8 cellular contexts compared by ENCODE assay signal in genomic region chr2:64143154-64144056, GRCh38. TPM values are rescaled to one million over a fixed set of nuclear protein-coding genes. Genes with fewer than 3 reads are reported as not detected.
DNase-seq lines count a peak whose midpoint lies in the region; ATAC-seq lines count a peak whose summit lies in the region.

No MANE protein-coding gene starts in this region.

- peak overlapping the region; percentile 95 for H3K4me3 Mint-ChIP-seq in T-helper 2 cell treated with Interferon-gamma antibody and Interleukin-4, amounts not matched to agents 5 μg/mL and 100 μg/mL, for 36 hours

- H2AFZ ChIP-seq in GM23248: peak overlapping the region; percentile 99

- H3K4me1 ChIP-seq in GM23248 (ENCODE audit: insufficient read depth): peaks cover 27% of the 10 kb centered on the region

- no peaks in the 10 kb centered on the region for H3K27me3 ChIP-seq in GM23248 (replicated peaks; ENCODE audit: insufficient read depth)

- WGBS in GM23248 (ENCODE audit: low coverage in 1 of 2, low lambda C conversion rate in 2 of 2, missing lambda C conversion rate in 2 of 2), 2 experiments: 1% methylated on average over 45 to 56 of the region's 69 CpGs

- peak overlapping the region; percentile 82 for H3K9ac ChIP-seq in GM23248

- peaks cover 15% of the 10 kb centered on the region for H3K36me3 Mint-ChIP-seq in T-helper 2 cell treated with Interferon-gamma antibody and Interleukin-4, amounts not matched to agents 5 μg/mL and 100 μg/mL, for 36 hours (ENCODE audit: low read depth)

- no peaks in the 10 kb centered on the region for H3K36me3 ChIP-seq in GM23248 (ENCODE audit: low read depth)

- peak; percentile 70 for DNase-seq in GM23248
- peak; percentile 30 for DNase-seq in LHCN-M2 (ENCODE audit: low read depth)
- peak; percentile 42 for DNase-seq in T-helper 2 cell treated with Interferon-gamma antibody and Interleukin-4, amounts not matched to agents 5 μg/mL and 100 μg/mL, for 36 hours (ENCODE audit: low spot score)
- DNase-seq in left lobe of liver (ENCODE audit: low spot score): no peak
- DNase-seq in stimulated activated CD8-positive, alpha-beta memory T cell treated with anti-CD3 and anti-CD28 coated beads, Interleukin-2, amount 100 ng/mL, for 48 hours (ENCODE audit: low read depth in 2 of 2): peak; percentile 7 to 17
- no peak for DNase-seq in SHP77 treated with DMSO at 0.1 percent for 48 hours (lab: John Stamatoyannopoulos, UW)

- ATAC-seq in left lobe of liver: peak; percentile 59

- H3K9me3 Mint-ChIP-seq in T-helper 2 cell treated with Interferon-gamma antibody and Interleukin-4, amounts not matched to agents 5 μg/mL and 100 μg/mL, for 36 hours: no peaks in the 10 kb centered on the region

- peak overlapping the region; percentile 94 for H3K27ac Mint-ChIP-seq in T-helper 2 cell treated with Interferon-gamma antibody and Interleukin-4, amounts not matched to agents 5 μg/mL and 100 μg/mL, for 36 hours

- in situ Hi-C loops in GM23248 (cut with MboI): no loop called here

- no peaks in the 10 kb centered on the region for H4K20me1 ChIP-seq in GM23248 (ENCODE audit: insufficient read depth)

- H3K79me2 ChIP-seq in GM23248 (ENCODE audit: insufficient read depth): peaks cover 53% of the 10 kb centered on the region

- peak overlapping the region; percentile 98 for H3K4me2 ChIP-seq in GM23248 (ENCODE audit: unreplicated experiment)

- no peaks in the 10 kb centered on the region for H3K27me3 Mint-ChIP-seq in T-helper 2 cell treated with Interferon-gamma antibody and Interleukin-4, amounts not matched to agents 5 μg/mL and 100 μg/mL, for 36 hours (ENCODE audit: low read depth)

- H3K27ac ChIP-seq in GM23248: peak overlapping the region; percentile 49
- peak overlapping the region; percentile 96 for H3K27ac ChIP-seq in cingulate gyrus (ENCODE audit: low read depth, low read length)

- peaks cover 29% of the 10 kb centered on the region for H3K4me1 Mint-ChIP-seq in T-helper 2 cell treated with Interferon-gamma antibody and Interleukin-4, amounts not matched to agents 5 μg/mL and 100 μg/mL, for 36 hours (ENCODE audit: low read depth)

- H3F3A ChIP-seq in GM23248 (ENCODE audit: insufficient read depth): no peaks in the 10 kb centered on the region

- no peaks in the 10 kb centered on the region for H3K9me3 ChIP-seq in GM23248 (ENCODE audit: low read depth)

- no peaks in the 10 kb centered on the region for H3K9me2 ChIP-seq in GM23248 (ENCODE audit: insufficient read depth)

- H3K4me3 ChIP-seq in GM08714 (ENCODE audit: low read length) (peak overlapping the region; percentile 100), GM23248 (peak overlapping the region; percentile 95)

RNA-seq across cellular contexts. Expression of gene PELI1, which starts 0.8 kb away (rescaled TPM):
- 2.1 and 7.8 TPM in 2 replicates for total RNA-seq in GM23248 (2014; rRNA removed; shearing (Covaris generic))
- 2.7 and 2.8 TPM in 2 replicates for polyA plus RNA-seq in GM23248 (2016; fragmentation: Nextera tagmentation; extraction: Ambion mirVana)
- total RNA-seq in LHCN-M2 (2014; rRNA removed) (2.8 and 4.5 TPM in 2 replicates), left lobe of liver (6.3 TPM)
- 0.74 TPM for polyA plus RNA-seq in LHCN-M2 (2012)

Comparison
In these comparisons a context has a peak if more than half of its experiments do, and no peak if none do; other contexts are left out.
1. DNase-seq: peak in GM23248 (single experiment), LHCN-M2 (single experiment), T-helper 2 cell treated with Interferon-gamma antibody and Interleukin-4, amounts not matched to agents 5 μg/mL and 100 μg/mL, for 36 hours (single experiment) and stimulated activated CD8-positive, alpha-beta memory T cell treated with anti-CD3 and anti-CD28 coated beads, Interleukin-2, amount 100 ng/mL, for 48 hours (2 of 2); none in left lobe of liver (single experiment) and SHP77 treated with DMSO at 0.1 percent for 48 hours (single experiment).